In genomic region chr9:137025120-137025966, GRCh38 we compare ENCODE assay signal across 9 cellular contexts. TPM values are rescaled to one million over a fixed set of nuclear protein-coding genes. Genes with fewer than 3 reads are reported as not detected.
DNase-seq lines count a peak whose midpoint lies in the region; ATAC-seq, FAIRE-seq and TF ChIP-seq lines count a peak whose summit lies in the region.
"Had no signal": no experiment of that assay in that cellular context is flagged by ENCODE, and none has a peak within 500 bp of the region (broad histone marks: within the 10 kb centered on the region; RNA-seq: fewer than 3 reads in every experiment).

No MANE protein-coding gene starts in this region.

- intact Hi-C loops in prostate gland (cut with DNase I) = no loop called here

- no peak overlapping the region for H3K4me3 Mint-ChIP-seq in stimulated activated naive CD8-positive, alpha-beta T cell treated with anti-CD3 and anti-CD28 coated beads, Interleukin-15, amount 100 ng/mL, for 72 hours
- H3K4me3 Mint-ChIP-seq: activated naive CD4-positive, alpha-beta T cell treated with anti-CD3 and anti-CD28 coated beads, Interleukin-2, amount 10 ng/mL, durations not matched to agents 7 days and 5 days had no signal

- H3K27ac ChIP-seq in DOHH2 (ENCODE audit: low read depth, low read length) (no peak overlapping the region), prostate gland (no peak overlapping the region)

- no peak overlapping the region for H3K27ac Mint-ChIP-seq in stimulated activated naive CD8-positive, alpha-beta T cell treated with anti-CD3 and anti-CD28 coated beads, Interleukin-15, amount 100 ng/mL, for 72 hours
- H3K27ac Mint-ChIP-seq: activated naive CD4-positive, alpha-beta T cell treated with anti-CD3 and anti-CD28 coated beads, Interleukin-2, amount 10 ng/mL, durations not matched to agents 7 days and 5 days had no signal

- peaks cover 62% of the 10 kb centered on the region for H3K4me1 Mint-ChIP-seq in stimulated activated naive CD8-positive, alpha-beta T cell treated with anti-CD3 and anti-CD28 coated beads, Interleukin-15, amount 100 ng/mL, for 72 hours

- no peaks in the 10 kb centered on the region for H3K9me2 ChIP-seq in DOHH2 (replicated peaks; ENCODE audit: control insufficient read depth, low read length)

- no peaks in the 10 kb centered on the region for H3F3A ChIP-seq in DOHH2 (ENCODE audit: control insufficient read depth, insufficient read depth)

- TF ChIP-seq POLR2A in prostate gland (IDR thresholded peaks at IDR 0.05) (no peak), GM12891 (IDR thresholded peaks at IDR 0.05; ENCODE audit: low read depth, low read length) (no peak)

- 54% methylated on average over 32 of the region's 32 CpGs for WGBS in prostate gland

- H3K36me3 ChIP-seq in DOHH2 (ENCODE audit: control insufficient read depth, low read length) (no peaks in the 10 kb centered on the region), prostate gland (no peaks in the 10 kb centered on the region)

- H3K4me2 ChIP-seq in DOHH2 (ENCODE audit: low read length) = peak overlapping the region; percentile 22; the same call in 1 of the 2 replicates

- H3K4me1 ChIP-seq in DOHH2 (ENCODE audit: control insufficient read depth, low read length) (peaks cover 32% of the 10 kb centered on the region), prostate gland (replicated peaks) (peaks cover 32% of the 10 kb centered on the region)

- H3K9me3 ChIP-seq in DOHH2 (ENCODE audit: control insufficient read depth, insufficient read depth, low read length) (no peaks in the 10 kb centered on the region), prostate gland (no peaks in the 10 kb centered on the region)

- peaks cover 32% of the 10 kb centered on the region for H3K27me3 ChIP-seq in DOHH2 (ENCODE audit: control insufficient read depth, low read length)
- no peaks in the 10 kb centered on the region for H3K27me3 ChIP-seq in prostate gland (replicated peaks; ENCODE audit: insufficient read depth)

- FAIRE-seq in GM12891 (lab: Jason Lieb, UNC) = no peak

- no peaks in the 10 kb centered on the region for H3K9me3 Mint-ChIP-seq in stimulated activated naive CD8-positive, alpha-beta T cell treated with anti-CD3 and anti-CD28 coated beads, Interleukin-15, amount 100 ng/mL, for 72 hours
- H3K9me3 Mint-ChIP-seq: activated naive CD4-positive, alpha-beta T cell treated with anti-CD3 and anti-CD28 coated beads, Interleukin-2, amount 10 ng/mL, durations not matched to agents 7 days and 5 days had no signal

- TF ChIP-seq CTCF in DOHH2 (IDR thresholded peaks at IDR 0.05; ENCODE audit: low read depth, low read length, poor library complexity, severe bottlenecking) (no peak), prostate gland (IDR thresholded peaks at IDR 0.05) (peak in 2 of 4 experiments; percentile 26 to 39)

- H3K27me3 Mint-ChIP-seq in stimulated activated naive CD8-positive, alpha-beta T cell treated with anti-CD3 and anti-CD28 coated beads, Interleukin-15, amount 100 ng/mL, for 72 hours = no peaks in the 10 kb centered on the region

- DNase-seq in NCI-H2171 treated with DMSO at 0.1 percent for 48 hours (lab: John Stamatoyannopoulos, UW) = peak; percentile 99
- DNase-seq in cerebellar cortex (ENCODE audit: low spot score) = peak; percentile 63
- peak; percentile 61 for DNase-seq in prostate gland (ENCODE audit: low spot score)
- no peak for DNase-seq in stimulated activated naive CD8-positive, alpha-beta T cell treated with anti-CD3 and anti-CD28 coated beads, Interleukin-15, amount 100 ng/mL, for 72 hours
- DNase-seq in GM12891 (ENCODE audit: insufficient read length, low spot score) = no peak
- DNase-seq in stimulated activated CD4-positive, alpha-beta T cell treated with anti-CD3 and anti-CD28 coated beads, Interleukin-1b, Interleukin-23, amount 100 ng/mL, for 48 hours = no peak
- DNase-seq: activated naive CD4-positive, alpha-beta T cell treated with anti-CD3 and anti-CD28 coated beads, Interleukin-2, amount 10 ng/mL, durations not matched to agents 7 days and 5 days had no signal

- H3K4me3 ChIP-seq in DOHH2 (ENCODE audit: low read length) (no peak overlapping the region), prostate gland (no peak overlapping the region)

- no peaks in the 10 kb centered on the region for H3K79me2 ChIP-seq in DOHH2 (ENCODE audit: control insufficient read depth, low read length)

- no peaks in the 10 kb centered on the region for H4K20me1 ChIP-seq in DOHH2 (ENCODE audit: control insufficient read depth, insufficient read depth, low read depth, low read length)

- ATAC-seq in HG03469 (IDR thresholded peaks at IDR 0.05; ENCODE audit: unreplicated experiment) = no peak
- no peak for ATAC-seq in stimulated activated naive CD8-positive, alpha-beta T cell treated with anti-CD3 and anti-CD28 coated beads, Interleukin-15, amount 100 ng/mL, for 72 hours

TF ChIP-seq in GM12891, 5 proteins besides CTCF, POLR2A, EP300 and RAD21:
- TF ChIP-seq POLR2AphosphoS5 (IDR thresholded peaks at IDR 0.05; ENCODE audit: low read depth, low read length) (no peak), POU2F2 (IDR thresholded peaks at IDR 0.05; ENCODE audit: low read depth, low read length) (no peak), PAX5 (IDR thresholded peaks at IDR 0.05; ENCODE audit: insufficient read depth, low read length, severe bottlenecking) (no peak), TAF1 (IDR thresholded peaks at IDR 0.05; ENCODE audit: low read depth, low read length) (no peak), SPI1 (IDR thresholded peaks at IDR 0.05; ENCODE audit: low read depth, low read length) (no peak)
TF ChIP-seq in GM12891: peak in this region for 0.

RNA-seq across cellular contexts. Expression of gene ABCA2, which starts 2.7 kb away (rescaled TPM):
- total RNA-seq in prostate gland = 10 to 100 TPM; 27.4 to 79.1 TPM
- polyA plus RNA-seq in GM12891 (2012; ENCODE audit: low read depth, missing spikeins) = 3.1 TPM

RNA-seq across cellular contexts. Expression of gene FUT7, which starts 6.5 kb away (rescaled TPM):
- total RNA-seq in prostate gland = under 1 TPM in 1 of 2 donors, not detected in 1; 0.57 TPM
- not detected for polyA plus RNA-seq in GM12891 (2012; ENCODE audit: low read depth, missing spikeins)

RNA-seq across cellular contexts. Expression of gene NPDC1, which starts 20.6 kb away (rescaled TPM):
- total RNA-seq in prostate gland = 100 to 1,000 TPM; 384 to 427 TPM
- polyA plus RNA-seq in GM12891 (2012; ENCODE audit: low read depth, missing spikeins) = 2.2 TPM

RNA-seq across cellular contexts. Expression of gene ENTPD2, which starts 28.5 kb away (rescaled TPM):
- total RNA-seq in prostate gland = 10 to 100 TPM in 1 of 2 donors, 1 to 10 TPM in 1; 9.8 to 10.9 TPM
- 5.7 TPM for polyA plus RNA-seq in GM12891 (2012; ENCODE audit: low read depth, missing spikeins)

RNA-seq across cellular contexts. Expression of gene CLIC3, which starts 29.0 kb away (rescaled TPM):
- 1 to 10 TPM; 4.2 to 6.7 TPM for total RNA-seq in prostate gland
- 0.09 TPM for polyA plus RNA-seq in GM12891 (2012; ENCODE audit: low read depth, missing spikeins)

Comparison
In these comparisons a context has a peak if more than half of its experiments do, and no peak if none do; other contexts are left out.
1. DNase-seq: peak in NCI-H2171 treated with DMSO at 0.1 percent for 48 hours (single experiment), cerebellar cortex (single experiment) and prostate gland (single experiment); none in stimulated activated naive CD8-positive, alpha-beta T cell treated with anti-CD3 and anti-CD28 coated beads, Interleukin-15, amount 100 ng/mL, for 72 hours (0 of 2), GM12891 (single experiment) and stimulated activated CD4-positive, alpha-beta T cell treated with anti-CD3 and anti-CD28 coated beads, Interleukin-1b, Interleukin-23, amount 100 ng/mL, for 48 hours (single experiment).